In the genomic region with DNA sequence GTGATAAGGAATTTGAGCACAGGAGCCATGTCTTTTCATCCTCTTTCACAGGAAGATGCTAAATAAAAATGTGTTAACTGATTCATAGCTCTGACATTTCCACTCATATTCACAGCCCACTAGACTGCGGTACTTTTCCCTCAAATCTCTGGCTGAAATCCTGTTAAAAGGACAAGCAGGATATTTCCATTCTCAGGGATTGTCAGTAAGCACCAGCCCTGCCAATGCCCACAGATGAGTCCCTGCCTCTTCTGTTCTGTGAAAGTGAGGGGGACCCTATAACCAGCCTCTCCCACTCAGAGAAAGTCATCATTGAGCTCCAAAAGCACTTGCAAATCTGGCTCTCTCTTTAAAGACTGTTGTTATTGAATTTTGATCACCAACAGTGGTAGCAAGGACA, we compare ENCODE assay signal across 23 cellular contexts.
"Had no signal": no experiment of that assay in that cellular context is flagged by ENCODE, and none has a peak within 500 bp of the region (broad histone marks: within the 10 kb centered on the region; RNA-seq: fewer than 3 reads in every experiment).

No MANE protein-coding gene starts in this region.

- H3K27me3 ChIP-seq: neural progenitor cell, neutrophil, ovary, spleen, tibial nerve, uterus had no signal

- FAIRE-seq: islet of Langerhans, kidney, small intestine had no signal

- H3K4me1 ChIP-seq: left ventricle myocardium inferior, neural progenitor cell, spleen, tibial nerve, uterus had no signal

- H3K4me3 ChIP-seq: left ventricle myocardium inferior, lung, mucosa of descending colon, neural progenitor cell, ovary, spleen, tibial nerve, uterus had no signal

- H3K27ac ChIP-seq: left ventricle myocardium inferior, neural progenitor cell, neutrophil, ovary, spleen, tibial nerve, uterus had no signal

- H3K36me3 ChIP-seq: left ventricle myocardium inferior, neural progenitor cell, neutrophil, ovary, spleen, tibial nerve, uterus had no signal

- ATAC-seq: left colon; mucosa of descending colon; natural killer cell; right cardiac atrium; sciatic nerve; stimulated activated effector memory CD8-positive, alpha-beta T cell treated with anti-CD3 and anti-CD28 coated beads, Interleukin-12 subunit alpha, Interleukin-12 subunit beta, amount 100 ng/mL, for 72 hours had no signal

- H3K9me3 ChIP-seq: left ventricle myocardium inferior, mucosa of descending colon, neutrophil, ovary, spleen, tibial nerve, uterus had no signal

- DNase-seq: hippocampal formation; kidney; left colon; left ventricle myocardium inferior; mesendoderm; mucosa of descending colon; naive B cell; natural killer cell; nephron progenitor cell; ovary; right cardiac atrium; small intestine; spleen; stimulated activated CD4-positive, alpha-beta T cell treated with anti-CD3 and anti-CD28 coated beads, Interleukin-4, amount 100 ng/mL, for 24 hours; stimulated activated naive CD4-positive, alpha-beta T cell; uterus had no signal
